In genomic region chr15:63080638-63081250, GRCh38 we compare ENCODE assay signal across 1 cellular context.
TF ChIP-seq lines count a peak whose summit lies in the region.

No MANE protein-coding gene starts in this region.

TF ChIP-seq in HCT116, 20 proteins besides CTCF, POLR2A, EP300 and RAD21 (continued from another document):
- TF ChIP-seq ZBTB33 (IDR thresholded peaks at IDR 0.05; ENCODE audit: extremely low read depth, insufficient replicate concordance, low read length) (no peak), ZFX (IDR thresholded peaks at IDR 0.05) (no peak), CBX3 (IDR thresholded peaks at IDR 0.05; ENCODE audit: low read depth) (no peak), ELF1 (IDR thresholded peaks at IDR 0.05; ENCODE audit: borderline replicate concordance, low read depth) (no peak), YY1 (IDR thresholded peaks at IDR 0.05; ENCODE audit: extremely low read depth, insufficient replicate concordance, low read depth, low read length) (no peak)
